ENCODE assay signal across 14 cellular contexts in the genomic region with DNA sequence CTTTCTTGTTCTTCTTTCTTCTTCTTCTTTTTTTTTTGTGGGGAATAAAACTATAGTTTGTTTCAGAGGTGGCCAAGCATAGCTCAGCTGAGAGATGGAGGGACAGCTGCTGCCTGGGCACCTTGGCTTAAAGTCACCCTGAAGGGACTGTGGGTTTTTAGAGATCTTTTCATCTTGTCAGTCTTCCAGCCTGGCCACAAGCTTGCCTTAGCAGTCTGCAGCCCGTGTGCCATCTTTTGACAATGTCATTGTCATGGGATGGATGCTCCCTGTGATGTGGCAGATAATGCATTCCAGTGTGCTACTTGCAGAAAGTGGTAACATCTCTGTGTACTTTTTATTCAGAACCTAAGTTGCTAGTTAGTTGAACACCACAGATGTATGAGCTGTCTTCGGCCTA.
DNase-seq lines count a peak whose midpoint lies in the region; ATAC-seq and TF ChIP-seq lines count a peak whose summit lies in the region.
"Had no signal": no experiment of that assay in that cellular context is flagged by ENCODE, and none has a peak within 500 bp of the region (broad histone marks: within the 10 kb centered on the region; RNA-seq: fewer than 3 reads in every experiment).

No MANE protein-coding gene starts in this region.

- BruUV-seq in PC-9 (replicated peaks; lab: Mats Ljungman, UMichigan): no TSS peak

- H3K9me3 ChIP-seq in PC-9 (ENCODE audit: insufficient read depth, low read depth) (no peaks in the 10 kb centered on the region), osteoblast (ENCODE audit: low read depth, low read length) (no peaks in the 10 kb centered on the region), thoracic aorta (no peaks in the 10 kb centered on the region)
- H3K9me3 ChIP-seq: pancreas had no signal

- H3K4me1 ChIP-seq in PC-9 (replicated peaks; ENCODE audit: insufficient read depth): peaks cover 27% of the 10 kb centered on the region
- H3K4me1 ChIP-seq in osteoblast (ENCODE audit: insufficient read depth, low read length): peaks cover 32% of the 10 kb centered on the region
- H3K4me1 ChIP-seq in thoracic aorta (ENCODE audit: control insufficient read depth in 1 of 2, low read depth in 2 of 2): peaks cover 56 to 99% of the 10 kb centered on the region in 2 donors

- TF ChIP-seq CTCF in PC-9 (conservative IDR thresholded peaks at IDR 0.05): no peak
- TF ChIP-seq CTCF in osteoblast (IDR thresholded peaks at IDR 0.05; ENCODE audit: extremely low read depth, low read depth, low read length): no peak
- no peak for TF ChIP-seq CTCF in thoracic aorta (IDR thresholded peaks at IDR 0.05)

- intact Hi-C loops in PC-9 (cut with micrococcal nuclease; ENCODE audit: unreplicated experiment): loop anchor here (5.0 kb wide), 1 partner anchor 254 kb away; no protein-coding TSS in a partner anchor

- H3F3A ChIP-seq in PC-9 (ENCODE audit: insufficient read depth, low read depth): peaks cover 40% of the 10 kb centered on the region

- H4K20me1 ChIP-seq in PC-9 (ENCODE audit: insufficient read depth) (peaks cover 63% of the 10 kb centered on the region), osteoblast (ENCODE audit: insufficient read depth, low read length) (peaks cover 63% of the 10 kb centered on the region)

- no peak overlapping the region for H3K4me2 ChIP-seq in PC-9
- H3K4me2 ChIP-seq in osteoblast (ENCODE audit: insufficient read depth, low read length): no peak overlapping the region

- H3K9me2 ChIP-seq in PC-9 (ENCODE audit: insufficient read depth): no peaks in the 10 kb centered on the region

- H3K4me3 ChIP-seq in PC-9 (no peak overlapping the region), osteoblast (ENCODE audit: insufficient read depth, low read length) (no peak overlapping the region), thoracic aorta (peak overlapping the region; percentile 29)
- H3K4me3 ChIP-seq: pancreas had no signal

- CTCF ChIA-PET in PC-9 (lab: Charles Lee): interaction anchor here (0.6 kb wide), 1 partner anchor 142 kb away, joined by 4 read pairs; no protein-coding TSS in a partner anchor

- H3K36me3 ChIP-seq in PC-9 (ENCODE audit: low read depth) (peaks cover 42% of the 10 kb centered on the region), osteoblast (ENCODE audit: insufficient read depth, low read length) (peaks cover 75% of the 10 kb centered on the region), thoracic aorta (peaks cover 4% of the 10 kb centered on the region)
- H3K36me3 ChIP-seq: pancreas had no signal

- peaks cover 94% of the 10 kb centered on the region for H3K79me2 ChIP-seq in PC-9 (ENCODE audit: low read depth)
- H3K79me2 ChIP-seq in osteoblast (ENCODE audit: insufficient read depth, low read length): peaks cover 96% of the 10 kb centered on the region

- H2AFZ ChIP-seq in PC-9 (no peak overlapping the region), osteoblast (ENCODE audit: low read length) (no peak overlapping the region)

- DNase-seq in PC-9: no peak
- no peak for DNase-seq in epithelial cell of prostate (ENCODE audit: low read depth, low spot score)
- no peak for DNase-seq in osteoblast (ENCODE audit: insufficient read length, low spot score, missing footprints)
- no peak for DNase-seq in thoracic aorta (ENCODE audit: low spot score)
- no peak for DNase-seq in left lobe of liver (ENCODE audit: low spot score)
- no peak for DNase-seq in stimulated activated CD4-positive, alpha-beta T cell treated with anti-CD3 and anti-CD28 coated beads, Interleukin-4, amount 100 ng/mL, for 24 hours
- DNase-seq in NOMO-1 treated with dmso at 0.1 percent for 144 hours (lab: John Stamatoyannopoulos, UW; ENCODE audit: unreplicated experiment): no peak
- DNase-seq: activated naive CD4-positive, alpha-beta T cell treated with Interleukin-2 at 50 U/mL for 16 hours; COR-L47; NCI-H1694 treated with DMSO at 0.1 percent for 48 hours; NCI-H446; pancreas; T-cell had no signal

- POLR2A ChIA-PET in PC-9 (lab: Charles Lee; ENCODE audit: unreplicated experiment): no interaction called here

- 0 out of 2 replicates have a peak overlapping the region, but pooled peaks have one; percentile 31 for H3K27ac ChIP-seq in PC-9
- H3K27ac ChIP-seq in epithelial cell of prostate: peak overlapping the region; percentile 84
- peak overlapping the region; percentile 21 for H3K27ac ChIP-seq in osteoblast (ENCODE audit: low read depth, low read length)
- peak overlapping the region; percentile 59 to 69 for H3K27ac ChIP-seq in thoracic aorta

- H3K27me3 ChIP-seq in PC-9 (ENCODE audit: insufficient read depth, low read depth) (no peaks in the 10 kb centered on the region), osteoblast (ENCODE audit: insufficient read depth, low read length) (no peaks in the 10 kb centered on the region), thoracic aorta (replicated peaks; ENCODE audit: insufficient read depth) (no peaks in the 10 kb centered on the region)
- H3K27me3 ChIP-seq: pancreas had no signal

- ATAC-seq in thoracic aorta (ENCODE audit: insufficient number of reproducible peaks, low FRiP score, low read depth) (no peak), left lobe of liver (no peak)
- ATAC-seq: pancreas; stimulated activated memory B cell treated with anti-CD40 and anti-IgM and Interleukin-4, amounts not matched to agents 10 μg/mL and 1 μg/mL and 100 μg/mL, for 72 hours; T-cell had no signal

Comparison
In these comparisons a context has a peak if more than half of its experiments do, and no peak if none do; other contexts are left out.
1. H3K27ac ChIP-seq: peak in every context shown above with its lines; median percentile 84 in epithelial cell of prostate; 64 in thoracic aorta; 31 in PC-9; 21 in osteoblast.